ENCODE assay signal across 16 cellular contexts in the genomic region with DNA sequence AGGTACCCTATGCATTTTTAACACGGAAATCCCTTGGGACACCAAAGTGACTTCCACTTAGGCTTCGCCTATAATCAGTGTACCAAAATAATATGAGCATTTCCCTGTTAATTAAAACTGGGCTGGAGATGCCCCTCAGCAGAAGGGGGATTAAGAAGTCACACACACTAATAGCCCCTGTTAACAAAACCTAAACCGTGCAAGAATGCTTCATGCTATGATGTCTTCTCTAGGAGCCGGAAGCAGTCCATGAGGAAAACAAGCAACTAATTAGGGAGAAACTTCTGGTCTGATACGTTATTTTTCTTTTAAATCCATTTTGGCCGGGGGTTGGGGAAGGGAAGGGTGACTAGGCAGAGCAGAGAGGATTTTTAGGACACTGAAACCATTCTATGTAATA.
DNase-seq lines count a peak whose midpoint lies in the region; ATAC-seq, FAIRE-seq and TF ChIP-seq lines count a peak whose summit lies in the region.
"Had no signal": no experiment of that assay in that cellular context is flagged by ENCODE, and none has a peak within 500 bp of the region (broad histone marks: within the 10 kb centered on the region; RNA-seq: fewer than 3 reads in every experiment).

No MANE protein-coding gene starts in this region.

- H3K27ac ChIP-seq in A549 = no peak overlapping the region; a peak in 1 of 6 replicates
- no peak overlapping the region for H3K27ac ChIP-seq in endodermal cell (ENCODE audit: low read depth, low read length)

- no peak for TF ChIP-seq EP300 in A549 (IDR thresholded peaks at IDR 0.05)

- H3K4me3 ChIP-seq in A549 (no peak overlapping the region), endodermal cell (ENCODE audit: low read length) (no peak overlapping the region)

- no peaks in the 10 kb centered on the region for H3K27me3 Mint-ChIP-seq in endodermal cell (ENCODE audit: insufficient read depth)
- peaks cover 33% of the 10 kb centered on the region for H3K27me3 Mint-ChIP-seq in osteocyte (ENCODE audit: unreplicated experiment)
- H3K27me3 Mint-ChIP-seq: central memory CD8-positive, alpha-beta T cell had no signal

- TF ChIP-seq POLR2A in A549 (IDR thresholded peaks at IDR 0.05; ENCODE audit: low read length) = no peak

- 74% methylated on average over 6 of the region's 6 CpGs for WGBS in A549 (ENCODE audit: missing lambda C conversion rate)
- WGBS in endodermal cell (ENCODE audit: insufficient coverage in 1 of 2, insufficient read length in 1 of 2), 2 experiments = 75% methylated on average over 5 of the region's 6 CpGs; no CpG with 5 or more reads in 1 of the 2 experiments

- TF ChIP-seq CTCF in A549 (IDR thresholded peaks at IDR 0.05) (no peak), endodermal cell (conservative IDR thresholded peaks at IDR 0.05) (no peak), osteocyte (IDR thresholded peaks at IDR 0.05) (no peak)

- H3K36me3 Mint-ChIP-seq in endodermal cell (ENCODE audit: low read depth) = no peaks in the 10 kb centered on the region
- no peaks in the 10 kb centered on the region for H3K36me3 Mint-ChIP-seq in osteocyte (ENCODE audit: unreplicated experiment)
- H3K36me3 Mint-ChIP-seq: activated naive CD8-positive, alpha-beta T cell treated with anti-CD3 and anti-CD28 coated beads, Interleukin-2, amount 10 ng/mL, durations not matched to agents 7 days and 5 days had no signal

- H3K9ac ChIP-seq in endodermal cell (ENCODE audit: extremely low read depth, low read length, poor library complexity, severe bottlenecking) = no peak overlapping the region

- H3K4me1 Mint-ChIP-seq in endodermal cell (peaks cover 55% of the 10 kb centered on the region), osteocyte (ENCODE audit: unreplicated experiment) (peaks cover 11% of the 10 kb centered on the region)
- H3K4me1 Mint-ChIP-seq: activated naive CD8-positive, alpha-beta T cell treated with anti-CD3 and anti-CD28 coated beads, Interleukin-2, amount 10 ng/mL, durations not matched to agents 7 days and 5 days; central memory CD8-positive, alpha-beta T cell had no signal

- H3K4me3 Mint-ChIP-seq in endodermal cell = peak overlapping the region; percentile 63
- H3K4me3 Mint-ChIP-seq in osteocyte (ENCODE audit: unreplicated experiment) = peak overlapping the region; percentile 27
- H3K4me3 Mint-ChIP-seq: central memory CD8-positive, alpha-beta T cell had no signal

- no peak for FAIRE-seq in A549 (lab: Jason Lieb, UNC)
- FAIRE-seq: GM18507, HTR-8/SVneo had no signal

- TF ChIP-seq RAD21 in A549 (conservative IDR thresholded peaks at IDR 0.05 in 1 of 2, IDR thresholded peaks at IDR 0.05 in 1 of 2) = no peak

- CTCF ChIA-PET in A549 (lab: Yijun Ruan, JAX) = no interaction called here

- H3K9me3 Mint-ChIP-seq in endodermal cell (no peaks in the 10 kb centered on the region), osteocyte (ENCODE audit: unreplicated experiment) (no peaks in the 10 kb centered on the region)
- H3K9me3 Mint-ChIP-seq: activated naive CD8-positive, alpha-beta T cell treated with anti-CD3 and anti-CD28 coated beads, Interleukin-2, amount 10 ng/mL, durations not matched to agents 7 days and 5 days; T-helper 2 cell treated with Interferon-gamma antibody and Interleukin-4, amounts not matched to agents 5 μg/mL and 100 μg/mL, for 36 hours had no signal

- H3K9me3 ChIP-seq in A549 = no peaks in the 10 kb centered on the region
- no peaks in the 10 kb centered on the region for H3K9me3 ChIP-seq in endodermal cell (ENCODE audit: control insufficient read depth, low read length)

- H3K4me2 ChIP-seq in A549 = peak overlapping the region; percentile 86; the same call in 1 of the 3 replicates

- H3K36me3 ChIP-seq in endodermal cell (ENCODE audit: control insufficient read depth, insufficient read depth, low read length) = no peaks in the 10 kb centered on the region

- no peak for DNase-seq in A549 (ENCODE audit: low read depth in 1 of 2, low spot score in 1 of 2)
- peak; percentile 16 for DNase-seq in NCI-H2171 (lab: John Stamatoyannopoulos, UW)
- DNase-seq in endodermal cell = no peak
- DNase-seq in osteocyte (ENCODE audit: extremely low spot score, unreplicated experiment) = no peak
- DNase-seq in islet precursor cell = no peak
- no peak for DNase-seq in epidermal melanocyte (ENCODE audit: insufficient read length, low spot score)
- DNase-seq: activated naive CD8-positive, alpha-beta T cell treated with anti-CD3 and anti-CD28 coated beads, Interleukin-2, amount 10 ng/mL, durations not matched to agents 7 days and 5 days; AML-193; NCI-H1694 treated with DMSO at 0.1 percent for 48 hours; stimulated activated CD8-positive, alpha-beta memory T cell treated with anti-CD3 and anti-CD28 coated beads, Interleukin-4, amount 100 ng/mL, for 48 hours had no signal

- H3K27me3 ChIP-seq in endodermal cell (ENCODE audit: control insufficient read depth, insufficient read depth, low read length, poor library complexity, severe bottlenecking) = no peaks in the 10 kb centered on the region

- H3K27ac Mint-ChIP-seq in endodermal cell = no peak overlapping the region
- no peak overlapping the region for H3K27ac Mint-ChIP-seq in osteocyte (ENCODE audit: unreplicated experiment)
- H3K27ac Mint-ChIP-seq: activated naive CD8-positive, alpha-beta T cell treated with anti-CD3 and anti-CD28 coated beads, Interleukin-2, amount 10 ng/mL, durations not matched to agents 7 days and 5 days; T-helper 2 cell treated with Interferon-gamma antibody and Interleukin-4, amounts not matched to agents 5 μg/mL and 100 μg/mL, for 36 hours had no signal

- no peaks in the 10 kb centered on the region for H3K4me1 ChIP-seq in A549
- peaks cover 13% of the 10 kb centered on the region for H3K4me1 ChIP-seq in endodermal cell (ENCODE audit: control insufficient read depth, insufficient read depth, low read length)

- ATAC-seq in A549 (no peak), HG03342 (IDR thresholded peaks at IDR 0.05; ENCODE audit: unreplicated experiment) (no peak), HG02970 (IDR thresholded peaks at IDR 0.05; ENCODE audit: low FRiP score, unreplicated experiment) (no peak)

- POLR2A ChIA-PET in A549 (lab: Yijun Ruan, JAX) = no interaction called here

TF ChIP-seq in A549, 52 proteins besides CTCF, POLR2A, EP300 and RAD21:
- TF ChIP-seq ZC3H11A (IDR thresholded peaks at IDR 0.05) = no peak
- TF ChIP-seq, protein P1, sequence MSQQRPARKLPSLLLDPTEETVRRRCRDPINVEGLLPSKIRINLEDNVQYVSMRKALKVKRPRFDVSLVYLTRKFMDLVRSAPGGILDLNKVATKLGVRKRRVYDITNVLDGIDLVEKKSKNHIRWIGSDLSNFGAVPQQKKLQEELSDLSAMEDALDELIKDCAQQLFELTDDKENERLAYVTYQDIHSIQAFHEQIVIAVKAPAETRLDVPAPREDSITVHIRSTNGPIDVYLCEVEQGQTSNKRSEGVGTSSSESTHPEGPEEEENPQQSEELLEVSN (IDR thresholded peaks at IDR 0.05; ENCODE audit: borderline replicate concordance, low read depth) = no peak
- no peak for TF ChIP-seq ZFP36 (IDR thresholded peaks at IDR 0.05; ENCODE audit: borderline replicate concordance, partially characterized antibody)
- TF ChIP-seq CHD4 (IDR thresholded peaks at IDR 0.05; ENCODE audit: borderline replicate concordance) = no peak
- TF ChIP-seq RNF2 (IDR thresholded peaks at IDR 0.05; ENCODE audit: borderline replicate concordance, low read depth) = no peak
- no peak for TF ChIP-seq HDAC2 (IDR thresholded peaks at IDR 0.05)
- no peak for TF ChIP-seq RFX5 (IDR thresholded peaks at IDR 0.05)
- TF ChIP-seq, protein P2, sequence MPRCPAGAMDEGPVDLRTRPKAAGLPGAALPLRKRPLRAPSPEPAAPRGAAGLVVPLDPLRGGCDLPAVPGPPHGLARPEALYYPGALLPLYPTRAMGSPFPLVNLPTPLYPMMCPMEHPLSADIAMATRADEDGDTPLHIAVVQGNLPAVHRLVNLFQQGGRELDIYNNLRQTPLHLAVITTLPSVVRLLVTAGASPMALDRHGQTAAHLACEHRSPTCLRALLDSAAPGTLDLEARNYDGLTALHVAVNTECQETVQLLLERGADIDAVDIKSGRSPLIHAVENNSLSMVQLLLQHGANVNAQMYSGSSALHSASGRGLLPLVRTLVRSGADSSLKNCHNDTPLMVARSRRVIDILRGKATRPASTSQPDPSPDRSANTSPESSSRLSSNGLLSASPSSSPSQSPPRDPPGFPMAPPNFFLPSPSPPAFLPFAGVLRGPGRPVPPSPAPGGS (IDR thresholded peaks at IDR 0.05) = no peak
- TF ChIP-seq, protein P3, sequence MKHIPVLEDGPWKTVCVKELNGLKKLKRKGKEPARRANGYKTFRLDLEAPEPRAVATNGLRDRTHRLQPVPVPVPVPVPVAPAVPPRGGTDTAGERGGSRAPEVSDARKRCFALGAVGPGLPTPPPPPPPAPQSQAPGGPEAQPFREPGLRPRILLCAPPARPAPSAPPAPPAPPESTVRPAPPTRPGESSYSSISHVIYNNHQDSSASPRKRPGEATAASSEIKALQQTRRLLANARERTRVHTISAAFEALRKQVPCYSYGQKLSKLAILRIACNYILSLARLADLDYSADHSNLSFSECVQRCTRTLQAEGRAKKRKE (CRISPR knock-in tag; IDR thresholded peaks at IDR 0.05; ENCODE audit: low read depth) = no peak
- no peak for TF ChIP-seq RARB (CRISPR knock-in tag; IDR thresholded peaks at IDR 0.05)
- no peak for TF ChIP-seq RCOR1 (IDR thresholded peaks at IDR 0.05; ENCODE audit: low read depth, low read length)
- no peak for TF ChIP-seq SREBF2 (IDR thresholded peaks at IDR 0.05)
- TF ChIP-seq HEYL (CRISPR knock-in tag; IDR thresholded peaks at IDR 0.05) = no peak
- no peak for TF ChIP-seq TP53 (CRISPR knock-in tag; IDR thresholded peaks at IDR 0.05)
- TF ChIP-seq FOSL2 (IDR thresholded peaks at IDR 0.05) = no peak
- no peak for TF ChIP-seq FOSL2 (CRISPR knock-in tag; IDR thresholded peaks at IDR 0.05)
- TF ChIP-seq MYC (IDR thresholded peaks at IDR 0.05; ENCODE audit: borderline replicate concordance, low read length) = no peak
- TF ChIP-seq TFCP2L1 (CRISPR knock-in tag; IDR thresholded peaks at IDR 0.05) = no peak
- TF ChIP-seq BHLHE40 (IDR thresholded peaks at IDR 0.05; ENCODE audit: low read depth, low read length) = no peak
- TF ChIP-seq CBX8 (IDR thresholded peaks at IDR 0.05) = no peak
- TF ChIP-seq HOXB13 (CRISPR knock-in tag; IDR thresholded peaks at IDR 0.05; ENCODE audit: low read depth) = no peak
